8 cellular contexts compared by ENCODE assay signal in the genomic region with DNA sequence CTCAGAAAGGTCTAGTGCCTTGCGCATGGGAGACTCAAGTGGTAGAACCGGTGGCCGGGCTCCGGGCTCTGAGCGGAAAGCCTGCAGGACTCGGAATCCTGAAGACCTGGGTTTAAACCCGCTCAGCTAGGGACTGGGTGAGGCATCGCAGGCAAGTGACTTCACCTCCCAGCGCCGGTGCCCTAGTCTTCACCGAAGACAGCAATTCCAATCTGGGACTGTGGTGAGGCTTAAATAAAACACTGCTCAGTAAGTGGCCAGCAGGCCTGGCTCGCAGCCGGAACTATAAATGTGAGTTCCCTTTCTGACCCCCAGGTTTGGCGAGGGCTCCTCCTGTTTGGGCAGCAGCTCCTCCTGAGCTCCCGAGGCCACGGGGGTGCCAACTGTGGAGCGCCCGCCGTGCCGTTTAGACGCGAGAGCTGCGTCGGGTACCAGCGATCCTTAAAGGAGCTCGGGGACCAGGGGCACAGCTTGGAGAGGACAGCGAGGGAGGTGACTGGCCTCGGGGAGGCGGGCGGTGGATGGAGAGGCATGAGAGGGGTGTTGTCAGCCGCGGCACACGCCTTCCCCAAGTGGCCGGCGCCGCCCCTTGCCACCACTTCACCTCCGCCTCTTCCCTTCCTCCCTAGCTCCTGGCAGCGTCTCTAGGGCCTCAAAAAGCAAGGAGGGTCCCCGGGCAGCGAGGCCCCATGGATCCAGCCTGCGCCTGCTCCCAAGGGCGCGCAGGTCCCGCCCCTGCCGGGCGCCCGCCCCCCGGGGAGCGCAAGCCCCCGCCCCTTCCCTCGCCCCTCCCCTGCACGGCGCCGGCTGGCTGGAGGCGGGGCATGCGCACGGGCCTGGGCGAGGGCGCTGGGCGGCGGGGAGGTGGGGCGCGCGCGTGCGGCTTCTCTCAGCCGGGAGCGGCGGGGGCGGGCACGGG. TPM values are rescaled to one million over a fixed set of nuclear protein-coding genes. Genes with fewer than 3 reads are reported as not detected.
DNase-seq lines count a peak whose midpoint lies in the region; ATAC-seq and TF ChIP-seq lines count a peak whose summit lies in the region.

No MANE protein-coding gene starts in this region.

- no peaks in the 10 kb centered on the region for H3K36me3 ChIP-seq in lung (ENCODE audit: control insufficient read depth in 2 of 2, insufficient read depth in 2 of 2, low read length in 2 of 2)

- intact Hi-C loops in activated CD8-positive, alpha-beta T cell treated with anti-CD3 and anti-CD28 coated beads for 36 hours (cut with micrococcal nuclease): no loop called here

- no peaks in the 10 kb centered on the region for H3K36me3 Mint-ChIP-seq in activated CD8-positive, alpha-beta T cell treated with anti-CD3 and anti-CD28 coated beads for 36 hours (ENCODE audit: low read depth)

- peaks cover 11% of the 10 kb centered on the region for H3K4me1 Mint-ChIP-seq in activated CD8-positive, alpha-beta T cell treated with anti-CD3 and anti-CD28 coated beads for 36 hours (ENCODE audit: low read depth)

- POLR2A ChIA-PET in activated CD8-positive, alpha-beta T cell treated with anti-CD3 and anti-CD28 coated beads for 36 hours (lab: Charles Lee): no interaction called here

- TF ChIP-seq CTCF in activated CD8-positive, alpha-beta T cell treated with anti-CD3 and anti-CD28 coated beads for 36 hours (IDR thresholded peaks at IDR 0.05): no peak
- no peak for TF ChIP-seq CTCF in lung (IDR thresholded peaks at IDR 0.05; ENCODE audit: control extremely low read depth, extremely low read depth)

- no peaks in the 10 kb centered on the region for H3K9me3 ChIP-seq in lung (ENCODE audit: control insufficient read depth in 2 of 2, insufficient read depth in 1 of 2, low read length in 1 of 2)

- H3K4me1 ChIP-seq in lung (ENCODE audit: control insufficient read depth in 2 of 2, insufficient read depth in 2 of 2, low read length in 2 of 2): peaks cover 0 to 12% of the 10 kb centered on the region in 2 donors

- H3K9me3 Mint-ChIP-seq in activated CD8-positive, alpha-beta T cell treated with anti-CD3 and anti-CD28 coated beads for 36 hours: no peaks in the 10 kb centered on the region

- no peaks in the 10 kb centered on the region for H3K27me3 ChIP-seq in lung (ENCODE audit: control insufficient read depth, insufficient read depth)

- H3K4me3 Mint-ChIP-seq in activated CD8-positive, alpha-beta T cell treated with anti-CD3 and anti-CD28 coated beads for 36 hours: peak overlapping the region; percentile 79

- 2% methylated on average over 59 to 71 of the region's 71 CpGs for WGBS in lung, 2 donors

- H3K27ac Mint-ChIP-seq in activated CD8-positive, alpha-beta T cell treated with anti-CD3 and anti-CD28 coated beads for 36 hours: no peak overlapping the region

- H3K27ac ChIP-seq in lung (ENCODE audit: low read depth in 1 of 2, low read length in 1 of 2): peak overlapping the region; percentile 75 to 79

- CTCF ChIA-PET in activated CD8-positive, alpha-beta T cell treated with anti-CD3 and anti-CD28 coated beads for 36 hours (lab: Charles Lee): interaction anchor here (0.8 to 2.3 kb wide), 3 partner anchors 8 to 283 kb away, joined by 4 to 9 read pairs (median 6); no protein-coding TSS in a partner anchor

- H3K4me3 ChIP-seq in lung: peak overlapping the region; percentile 65

- peak; percentile 77 for ATAC-seq in GM19452 (IDR thresholded peaks at IDR 0.05; ENCODE audit: unreplicated experiment)
- ATAC-seq in HG03565 (IDR thresholded peaks at IDR 0.05; ENCODE audit: unreplicated experiment): peak; percentile 78
- peak; percentile 97 for ATAC-seq in activated CD8-positive, alpha-beta T cell treated with anti-CD3 and anti-CD28 coated beads for 36 hours
- ATAC-seq in lung (ENCODE audit: insufficient read depth, low FRiP score): peak; percentile 93

- peaks cover 60% of the 10 kb centered on the region for H3K27me3 Mint-ChIP-seq in activated CD8-positive, alpha-beta T cell treated with anti-CD3 and anti-CD28 coated beads for 36 hours

- DNase-seq in C1 segment of cervical spinal cord (lab: John Stamatoyannopoulos, UW) (peak; percentile 60 to 95 (median 87)), NCI-H748 treated with DMSO at 0.1 percent for 48 hours (lab: John Stamatoyannopoulos, UW) (peak; percentile 82), ecto neural progenitor cell (ENCODE audit: low spot score) (peak; percentile 88), lung (ENCODE audit: low spot score) (peak; percentile 86)
- peak; percentile 78 for DNase-seq in activated CD8-positive, alpha-beta T cell treated with anti-CD3 and anti-CD28 coated beads for 36 hours
- DNase-seq in stimulated activated CD4-positive, alpha-beta T cell treated with anti-CD3 and anti-CD28 coated beads, TNF-alpha, amount 100 ng/mL, for 1 hour (ENCODE audit: low read depth in 3 of 3, low spot score in 1 of 3): peak; percentile 54 to 82 (median 69)

RNA-seq across cellular contexts. Expression of a gene that starts 0.7 kb away (rescaled TPM):
- under 1 TPM; 0.25 to 0.52 TPM for total RNA-seq in activated CD8-positive, alpha-beta T cell treated with anti-CD3 and anti-CD28 coated beads for 36 hours
- total RNA-seq in lung: 10 to 100 TPM in 1 of 2 donors, 1 to 10 TPM in 1; 4.1 to 12.4 TPM
- polyA plus RNA-seq in lung: 1 to 10 TPM; 1.3 to 3.2 TPM

Comparison
In these comparisons a context has a peak if more than half of its experiments do, and no peak if none do; other contexts are left out.
1. Peak in every context shown above with its lines: DNase-seq, ATAC-seq, H3K4me3 ChIP-seq and H3K27ac ChIP-seq.